Comparison of ENCODE assay signal across 8 cellular contexts in the genomic region with DNA sequence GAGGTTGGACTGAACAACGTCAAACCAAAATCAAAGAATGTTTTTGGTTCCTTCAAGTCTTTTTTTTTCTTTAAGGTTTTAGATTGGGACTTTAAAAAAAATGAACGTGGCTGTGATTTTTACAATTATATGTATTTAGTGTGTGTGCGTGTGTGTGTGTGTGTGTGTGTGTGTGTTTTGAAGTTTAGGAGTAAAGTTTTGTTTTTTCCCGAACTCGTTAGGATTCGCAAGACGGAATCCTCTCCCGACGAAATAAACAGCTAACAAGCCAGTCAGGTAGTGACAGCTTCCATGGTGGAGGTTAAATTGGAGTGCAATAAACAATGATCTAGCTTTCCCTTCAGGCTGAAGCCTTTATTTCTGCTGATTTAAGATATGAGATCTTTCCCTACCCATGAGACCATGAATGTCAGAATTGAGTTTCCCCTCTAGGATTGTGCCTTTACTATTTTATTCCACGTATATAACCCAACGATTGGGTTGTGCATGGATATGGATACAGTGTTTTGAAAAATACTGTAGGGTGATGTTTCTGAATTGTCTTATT. TPM values are rescaled to one million over a fixed set of nuclear protein-coding genes. Genes with fewer than 3 reads are reported as not detected.
DNase-seq lines count a peak whose midpoint lies in the region; ATAC-seq and TF ChIP-seq lines count a peak whose summit lies in the region.

No MANE protein-coding gene starts in this region.

- H2AK5ac ChIP-seq in H9 (ENCODE audit: insufficient read length, low read length): no peak overlapping the region

- peaks cover 3% of the 10 kb centered on the region for H3K23me2 ChIP-seq in H9 (ENCODE audit: insufficient read length, low read depth, low read length, poor library complexity, severe bottlenecking)

- no peak overlapping the region for H3T11ph ChIP-seq in H9 (ENCODE audit: low read length)

- H3K4me1 Mint-ChIP-seq in H9: peaks cover 41 to 46% of the 10 kb centered on the region in 2 experiments
- H3K4me1 Mint-ChIP-seq in immature natural killer cell: peaks cover 18 to 28% of the 10 kb centered on the region in 2 donors

- no CpG with 5 or more reads among the region's 11 CpGs for WGBS in H9 (ENCODE audit: extremely low coverage, insufficient read length, low lambda C conversion rate)
- 10 to 20% (median 13%) methylated on average over 11 of the region's 11 CpGs for WGBS in stomach, 5 donors

- no peaks in the 10 kb centered on the region for H3K79me1 ChIP-seq in H9 (ENCODE audit: insufficient read depth, low read depth, low read length, poor library complexity, severe bottlenecking)

- peak overlapping the region; percentile 65 for H3K9ac ChIP-seq in H9 (ENCODE audit: extremely low read depth, insufficient read length, low read length)

- H3K18ac ChIP-seq in H9 (ENCODE audit: insufficient read length, low read depth, low read length): no peak overlapping the region

- no peak overlapping the region for H2BK5ac ChIP-seq in H9 (ENCODE audit: insufficient read length, low read length)

- intact Hi-C loops in stomach (cut with DNase I; ENCODE audit: low total_unique reads): no loop called here

- TF ChIP-seq EP300 in stomach (IDR thresholded peaks at IDR 0.05): no peak

- H2BK12ac ChIP-seq in H9 (ENCODE audit: insufficient read length, low read depth, low read length): no peak overlapping the region

- H3K27ac ChIP-seq in 22Rv1 (peak overlapping the region; percentile 65), H9 (ENCODE audit: insufficient read length, low read depth, low read length) (no peak overlapping the region), stomach (peak overlapping the region; percentile 81 to 97 (median 89))

- H3K36me3 Mint-ChIP-seq in H9 (ENCODE audit: insufficient read depth in 1 of 3, low read depth in 3 of 3) (peaks cover 10 to 15% (median 14%) of the 10 kb centered on the region in 3 experiments), immature natural killer cell (no peaks in the 10 kb centered on the region)
- H3K36me3 Mint-ChIP-seq in activated naive CD4-positive, alpha-beta T cell treated with anti-CD3 and anti-CD28 coated beads, Interleukin-2, amount 50 U/mL, for 72 hours: peaks cover 18 to 20% of the 10 kb centered on the region in 2 donors

- peak overlapping the region; percentile 90 to 99 (median 95) for H3K4me3 ChIP-seq in stomach

- no peak overlapping the region for H2BK120ac ChIP-seq in H9 (ENCODE audit: low read depth, low read length, poor library complexity, severe bottlenecking)

- H3K23ac ChIP-seq in H9 (ENCODE audit: insufficient read length, low read depth, low read length): no peak overlapping the region

- no peak overlapping the region for H4K8ac ChIP-seq in H9 (replicated peaks; ENCODE audit: insufficient read length, low read depth, low read length)

- TF ChIP-seq POLR2A in stomach (IDR thresholded peaks at IDR 0.05): no peak

- no peak overlapping the region for H3K14ac ChIP-seq in H9 (ENCODE audit: insufficient read depth, low read length)

- peaks cover 0 to 4% of the 10 kb centered on the region in 2 experiments; a peak in 2 of 5 replicates for H3K9me3 Mint-ChIP-seq in H9
- H3K9me3 Mint-ChIP-seq in activated naive CD4-positive, alpha-beta T cell treated with anti-CD3 and anti-CD28 coated beads, Interleukin-2, amount 50 U/mL, for 72 hours: peaks cover 0 to 5% of the 10 kb centered on the region in 2 donors
- no peaks in the 10 kb centered on the region for H3K9me3 Mint-ChIP-seq in immature natural killer cell

- peak overlapping the region; percentile 90 to 99 (median 97); a peak in 4 of 7 replicates for H3K27ac Mint-ChIP-seq in H9
- peak overlapping the region; percentile 75 to 92 for H3K27ac Mint-ChIP-seq in activated naive CD4-positive, alpha-beta T cell treated with anti-CD3 and anti-CD28 coated beads, Interleukin-2, amount 50 U/mL, for 72 hours
- peak overlapping the region; percentile 57 to 93 (median 88) for H3K27ac Mint-ChIP-seq in immature natural killer cell

- H3K4ac ChIP-seq in H9 (ENCODE audit: low read depth, low read length): no peak overlapping the region

- no peaks in the 10 kb centered on the region for H3K9me3 ChIP-seq in H9 (ENCODE audit: control insufficient read depth, low read depth, low read length)
- peaks cover 0 to under 1% (median 0%) of the 10 kb centered on the region in 4 donors for H3K9me3 ChIP-seq in stomach

- TF ChIP-seq CTCF in 22Rv1 (IDR thresholded peaks at IDR 0.05) (no peak), H9 (conservative IDR thresholded peaks at IDR 0.05) (no peak), stomach (IDR thresholded peaks at IDR 0.05) (no peak)

- peaks cover 0 to 2% (median under 1%) of the 10 kb centered on the region in 4 donors for H3K36me3 ChIP-seq in stomach

- DNase-seq in H9 (no peak), immature natural killer cell (no peak), stomach (no peak), NCI-H2029 (lab: John Stamatoyannopoulos, UW) (no peak), NCI-H774 (lab: John Stamatoyannopoulos, UW) (no peak)
- no peak for DNase-seq in activated naive CD4-positive, alpha-beta T cell treated with anti-CD3 and anti-CD28 coated beads, Interleukin-2, amount 50 U/mL, for 72 hours (ENCODE audit: low spot score in 2 of 2)

- no peak overlapping the region for H2AFZ ChIP-seq in H9 (ENCODE audit: low read length)

- peak overlapping the region; percentile 44 for H3K4me2 ChIP-seq in H9 (ENCODE audit: insufficient read depth, insufficient read length, low read length)

- no peak overlapping the region for H2BK15ac ChIP-seq in H9 (ENCODE audit: low read depth, low read length)

- H3K27me3 Mint-ChIP-seq in H9 (ENCODE audit: low read depth) (no peaks in the 10 kb centered on the region), immature natural killer cell (ENCODE audit: low read depth in 3 of 3) (peaks cover 3 to 20% (median 5%) of the 10 kb centered on the region in 3 donors)

- H3K4me3 Mint-ChIP-seq in H9: peak overlapping the region; percentile 96 to 99
- H3K4me3 Mint-ChIP-seq in immature natural killer cell: peak overlapping the region; percentile 91 to 95 (median 92)

- no peak overlapping the region for H2BK20ac ChIP-seq in H9 (ENCODE audit: low read depth, low read length, poor library complexity, severe bottlenecking)

- no peak overlapping the region for H3K56ac ChIP-seq in H9 (ENCODE audit: insufficient read length, low read depth, low read length)

- H4K91ac ChIP-seq in H9 (ENCODE audit: insufficient read length, low read depth, low read length): no peak overlapping the region

- H4K5ac ChIP-seq in H9 (ENCODE audit: insufficient read length, low read depth, low read length): no peak overlapping the region

- no peaks in the 10 kb centered on the region for H3K27me3 ChIP-seq in H9 (ENCODE audit: insufficient read depth, low read length)
- H3K27me3 ChIP-seq in stomach: no peaks in the 10 kb centered on the region

- H4K20me1 ChIP-seq in H9 (ENCODE audit: control insufficient read depth, insufficient read depth, insufficient read length): no peaks in the 10 kb centered on the region

- ATAC-seq in activated naive CD4-positive, alpha-beta T cell treated with anti-CD3 and anti-CD28 coated beads, Interleukin-2, amount 50 U/mL, for 72 hours: no peak
- no peak for ATAC-seq in HG02610 (IDR thresholded peaks at IDR 0.05; ENCODE audit: unreplicated experiment)

- H3K4me1 ChIP-seq in H9 (ENCODE audit: insufficient read depth, low read length) (peaks cover 2% of the 10 kb centered on the region; the same call in 1 of the 2 replicates), stomach (peaks cover 9 to 36% (median 29%) of the 10 kb centered on the region in 4 donors)

- H3K79me2 ChIP-seq in H9 (ENCODE audit: insufficient read depth, low read length): peaks cover 22% of the 10 kb centered on the region; the same call in 1 of the 2 replicates

RNA-seq across cellular contexts. Expression of gene KIAA1958, which starts 1.2 kb away (rescaled TPM):
- total RNA-seq in H9 (2021) (32.9 and 34.0 TPM in 2 replicates), stomach (10 to 100 TPM; 11.7 to 77.7 (median 19.4) TPM)
- 10 to 100 TPM; 16.8 to 17.0 TPM for total RNA-seq in activated naive CD4-positive, alpha-beta T cell treated with anti-CD3 and anti-CD28 coated beads, Interleukin-2, amount 50 U/mL, for 72 hours
- polyA plus RNA-seq in immature natural killer cell (1 to 10 TPM in 2 of 3 donors, under 1 TPM in 1; 0.57 to 2.7 (median 1.2) TPM), stomach (1 to 10 TPM in 2 of 3 donors, under 1 TPM in 1; 0.60 to 2.8 (median 2.4) TPM)
